Comparison of ENCODE assay signal across 1 cellular context in the genomic region with DNA sequence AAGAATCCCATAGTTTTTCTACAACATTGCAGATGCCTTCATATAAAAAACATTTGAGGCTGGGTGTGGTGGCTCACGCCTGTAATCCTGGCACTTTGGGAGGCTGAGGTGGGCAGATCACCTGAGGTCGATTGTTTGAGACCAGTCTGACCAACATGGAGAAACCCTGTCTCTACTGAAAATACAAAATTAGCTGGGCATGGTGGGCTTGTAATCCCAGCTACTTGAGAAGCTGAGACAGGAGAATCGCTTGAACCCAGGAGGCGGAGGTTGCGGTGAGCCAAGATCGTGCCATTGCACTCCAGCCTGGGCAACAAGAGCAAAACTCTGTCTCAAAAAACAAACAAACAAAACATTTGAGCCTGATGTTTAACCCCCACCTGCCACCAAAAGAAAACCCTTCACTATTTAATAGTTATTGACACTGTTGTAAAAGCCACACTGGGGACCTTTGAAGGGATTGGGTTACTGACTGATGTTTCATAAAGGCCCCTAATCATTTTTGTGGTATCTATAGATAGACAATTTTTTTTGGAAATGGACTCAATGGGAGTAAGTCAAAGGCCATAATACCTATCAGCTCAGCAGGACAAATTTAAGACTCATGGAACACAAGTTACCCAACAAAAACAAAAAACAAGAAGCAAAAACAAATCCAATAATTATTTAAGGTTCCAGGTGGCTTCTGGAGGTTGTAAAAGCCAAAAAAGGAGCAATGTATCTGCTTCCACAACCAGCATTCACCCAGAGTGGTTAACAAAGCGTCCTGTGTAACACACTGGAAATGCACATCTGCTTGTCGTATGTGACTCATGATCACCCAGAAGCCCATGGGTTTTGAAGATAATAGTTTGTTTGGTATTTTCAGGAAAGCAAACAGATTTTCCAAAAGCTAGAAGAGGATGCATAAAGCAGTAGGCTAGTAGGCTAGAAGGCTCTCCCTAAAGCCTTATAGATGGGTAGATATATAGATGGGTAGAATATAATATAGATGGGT.
TF ChIP-seq lines count a peak whose summit lies in the region.

No MANE protein-coding gene starts in this region.

TF ChIP-seq in endothelial cell of umbilical vein, 7 proteins besides CTCF, POLR2A, EP300 and RAD21:
- no peak for TF ChIP-seq FOS (IDR thresholded peaks at IDR 0.05; ENCODE audit: borderline replicate concordance, insufficient read depth, low read length)
- TF ChIP-seq GATA2 (IDR thresholded peaks at IDR 0.05; ENCODE audit: insufficient read depth, insufficient read length, low read depth, low read length): no peak
- TF ChIP-seq, protein P1, sequence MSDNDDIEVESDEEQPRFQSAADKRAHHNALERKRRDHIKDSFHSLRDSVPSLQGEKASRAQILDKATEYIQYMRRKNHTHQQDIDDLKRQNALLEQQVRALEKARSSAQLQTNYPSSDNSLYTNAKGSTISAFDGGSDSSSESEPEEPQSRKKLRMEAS (IDR thresholded peaks at IDR 0.05; ENCODE audit: insufficient read depth, insufficient read length): no peak
- no peak for TF ChIP-seq JUN (IDR thresholded peaks at IDR 0.05; ENCODE audit: borderline replicate concordance, insufficient read depth, insufficient read length, low read depth)
- TF ChIP-seq EZH2 (IDR thresholded peaks at IDR 0.05; ENCODE audit: borderline replicate concordance, low read depth, low read length, severe bottlenecking): no peak
- no peak for TF ChIP-seq POLR2AphosphoS5 (IDR thresholded peaks at IDR 0.05; ENCODE audit: insufficient read depth, low read depth, low read length)
- TF ChIP-seq MYC (IDR thresholded peaks at IDR 0.05; ENCODE audit: low read depth, low read length): no peak
TF ChIP-seq in endothelial cell of umbilical vein: peak in this region for 0.
